ENCODE assay signal across 10 cellular contexts in genomic region chrX:107454302-107454701, GRCh38. TPM values are rescaled to one million over a fixed set of nuclear protein-coding genes. Genes with fewer than 3 reads are reported as not detected.
DNase-seq lines count a peak whose midpoint lies in the region; ATAC-seq and TF ChIP-seq lines count a peak whose summit lies in the region.
"Had no signal": no experiment of that assay in that cellular context is flagged by ENCODE, and none has a peak within 500 bp of the region (broad histone marks: within the 10 kb centered on the region; RNA-seq: fewer than 3 reads in every experiment).

No MANE protein-coding gene starts in this region.

- in situ Hi-C loops in astrocyte of the spinal cord (cut with HindIII; ENCODE audit: low sequenced_read_pairs) = no loop called here

- H3K4me1 ChIP-seq in testis (no peaks in the 10 kb centered on the region), body of pancreas (no peaks in the 10 kb centered on the region)
- H3K4me1 ChIP-seq: lower lobe of right lung had no signal

- intact Hi-C loops in testis (cut with DNase I; ENCODE audit: low total_unique reads) = no loop called here
- intact Hi-C loops in body of pancreas (cut with DNase I) = no loop called here

- TF ChIP-seq POLR2A in testis (IDR thresholded peaks at IDR 0.05) (no peak), body of pancreas (IDR thresholded peaks at IDR 0.05) (no peak)

- H3K36me3 ChIP-seq in testis (ENCODE audit: low read depth, missing control alignments) (no peaks in the 10 kb centered on the region), body of pancreas (replicated peaks in 1 of 2; ENCODE audit: insufficient read depth in 1 of 2, low read depth in 2 of 2) (no peaks in the 10 kb centered on the region)
- H3K36me3 ChIP-seq: lower lobe of right lung had no signal

- no peak overlapping the region for H3K4me3 ChIP-seq in astrocyte of the spinal cord (ENCODE audit: low read depth, low read length)
- no peak overlapping the region for H3K4me3 ChIP-seq in testis
- H3K4me3 ChIP-seq in body of pancreas = no peak overlapping the region
- H3K4me3 ChIP-seq: lower lobe of right lung had no signal

- peak; percentile 56 for DNase-seq in DMS53 treated with DMSO at 0.1 percent for 48 hours (lab: John Stamatoyannopoulos, UW; ENCODE audit: unreplicated experiment)
- peak; percentile 17 for DNase-seq in astrocyte of the spinal cord (ENCODE audit: low read depth, low spot score)
- DNase-seq in testis = no peak
- no peak for DNase-seq in body of pancreas
- no peak for DNase-seq in NCI-H524 treated with DMSO at 0.1 percent for 48 hours (lab: John Stamatoyannopoulos, UW)
- DNase-seq: KBM-7, lower lobe of right lung had no signal

- peak; percentile 88 for ATAC-seq in GM21423 (IDR thresholded peaks at IDR 0.05; ENCODE audit: unreplicated experiment)
- ATAC-seq in HG03432 (IDR thresholded peaks at IDR 0.05; ENCODE audit: unreplicated experiment) = peak; percentile 97
- ATAC-seq in GM21737 (IDR thresholded peaks at IDR 0.05; ENCODE audit: unreplicated experiment) = no peak
- ATAC-seq in body of pancreas = no peak
- ATAC-seq: lower lobe of right lung had no signal

- H3K27me3 ChIP-seq in testis (no peaks in the 10 kb centered on the region), body of pancreas (no peaks in the 10 kb centered on the region)

- TF ChIP-seq CTCF in astrocyte of the spinal cord (IDR thresholded peaks at IDR 0.05; ENCODE audit: low read depth, low read length) = no peak
- no peak for TF ChIP-seq CTCF in testis (IDR thresholded peaks at IDR 0.05)
- TF ChIP-seq CTCF in body of pancreas (IDR thresholded peaks at IDR 0.05) = no peak

- no peaks in the 10 kb centered on the region for H3K9me3 ChIP-seq in testis
- no peaks in the 10 kb centered on the region for H3K9me3 ChIP-seq in body of pancreas
- H3K9me3 ChIP-seq: lower lobe of right lung had no signal

- H3K27ac ChIP-seq in testis = no peak overlapping the region
- H3K27ac ChIP-seq in body of pancreas = no peak overlapping the region
- H3K27ac ChIP-seq: lower lobe of right lung had no signal

RNA-seq across cellular contexts. Expression of gene FRMPD3, which starts 4.8 kb away (rescaled TPM):
- 1 to 10 TPM; 1.5 to 2.0 TPM for total RNA-seq in testis
- polyA plus RNA-seq in testis (ENCODE audit: insufficient read depth, low read depth, low replicate concordance) = 0.74 TPM
- total RNA-seq in body of pancreas = under 1 TPM in 1 of 2 donors, not detected in 1; 0.26 TPM

Comparison
In these comparisons a context has a peak if more than half of its experiments do, and no peak if none do; other contexts are left out.
1. DNase-seq: peak in DMS53 treated with DMSO at 0.1 percent for 48 hours (single experiment) and astrocyte of the spinal cord (single experiment); none in testis (single experiment), body of pancreas (0 of 4) and NCI-H524 treated with DMSO at 0.1 percent for 48 hours (single experiment).
2. ATAC-seq: peak in GM21423 (single experiment) and HG03432 (single experiment); none in GM21737 (single experiment) and body of pancreas (single experiment).